In genomic region chr1:234949528-234949927, GRCh38 we compare ENCODE assay signal across 1 cellular context.
A peak's percentile ranks its signal among the peaks of the same experiment; 100 is the strongest.
TF ChIP-seq lines count a peak whose summit lies in the region.

No MANE protein-coding gene starts in this region.

TF ChIP-seq in H1, 55 proteins besides CTCF, POLR2A, EP300 and RAD21:
- TF ChIP-seq KDM1A (IDR thresholded peaks at IDR 0.05; ENCODE audit: borderline replicate concordance, low read length) = 0 out of 2 replicates have a peak, but pooled peaks have one; percentile 34
